9 cellular contexts compared by ENCODE assay signal in genomic region chr4:186472948-186473347, GRCh38.
DNase-seq lines count a peak whose midpoint lies in the region; TF ChIP-seq lines count a peak whose summit lies in the region.
"Had no signal": no experiment of that assay in that cellular context is flagged by ENCODE, and none has a peak within 500 bp of the region (broad histone marks: within the 10 kb centered on the region; RNA-seq: fewer than 3 reads in every experiment).

No MANE protein-coding gene starts in this region.

- H3K27ac Mint-ChIP-seq in activated CD4-positive, alpha-beta T cell treated with anti-CD3 and anti-CD28 coated beads, Interleukin-2, amount 10 ng/mL, durations not matched to agents 24 days and 14 days, result no peak overlapping the region

- no peaks in the 10 kb centered on the region for H3K79me2 ChIP-seq in OCI-LY3 (ENCODE audit: low read length)

- H3K4me1 ChIP-seq in OCI-LY3 (ENCODE audit: low read length) (no peaks in the 10 kb centered on the region), sigmoid colon (no peaks in the 10 kb centered on the region)
- H3K4me1 ChIP-seq in effector memory CD4-positive, alpha-beta T cell (ENCODE audit: control insufficient read depth, insufficient read depth, low read length, poor library complexity, severe bottlenecking), result no peaks in the 10 kb centered on the region

- intact Hi-C loops in sigmoid colon (cut with DNase I), result loop anchor here (2.0 kb wide), 1 partner anchor 114 kb away; no protein-coding TSS in a partner anchor
- intact Hi-C loops in activated CD4-positive, alpha-beta T cell treated with anti-CD3 and anti-CD28 coated beads, Interleukin-2, amount 10 ng/mL, durations not matched to agents 24 days and 14 days (cut with micrococcal nuclease), result no loop called here

- WGBS in sigmoid colon, 2 donors, result 23 to 32% methylated on average over 4 of the region's 4 CpGs

- H3K4me3 ChIP-seq in OCI-LY3 (ENCODE audit: low read length) (no peak overlapping the region), sigmoid colon (no peak overlapping the region)
- H3K4me3 ChIP-seq in effector memory CD4-positive, alpha-beta T cell (ENCODE audit: insufficient read depth, low read depth, low read length, poor library complexity, severe bottlenecking), result no peak overlapping the region
- H3K4me3 ChIP-seq: SJSA1 had no signal

- no peaks in the 10 kb centered on the region for H3K36me3 Mint-ChIP-seq in activated CD4-positive, alpha-beta T cell treated with anti-CD3 and anti-CD28 coated beads, Interleukin-2, amount 10 ng/mL, durations not matched to agents 24 days and 14 days (ENCODE audit: low read depth)

- TF ChIP-seq POLR2A in sigmoid colon (IDR thresholded peaks at IDR 0.05), result no peak

- no peak for TF ChIP-seq EP300 in sigmoid colon (IDR thresholded peaks at IDR 0.05)

- no peaks in the 10 kb centered on the region for H4K20me1 ChIP-seq in OCI-LY3 (ENCODE audit: insufficient read depth, low read length)

- H2AFZ ChIP-seq in OCI-LY3 (ENCODE audit: low read depth, low read length), result no peak overlapping the region

- no peaks in the 10 kb centered on the region for H3K9me3 Mint-ChIP-seq in activated CD4-positive, alpha-beta T cell treated with anti-CD3 and anti-CD28 coated beads, Interleukin-2, amount 10 ng/mL, durations not matched to agents 24 days and 14 days

- H3K27me3 Mint-ChIP-seq in activated CD4-positive, alpha-beta T cell treated with anti-CD3 and anti-CD28 coated beads, Interleukin-2, amount 10 ng/mL, durations not matched to agents 24 days and 14 days, result no peaks in the 10 kb centered on the region

- no peak overlapping the region for H3K4me3 Mint-ChIP-seq in activated CD4-positive, alpha-beta T cell treated with anti-CD3 and anti-CD28 coated beads, Interleukin-2, amount 10 ng/mL, durations not matched to agents 24 days and 14 days

- H3K4me2 ChIP-seq in OCI-LY3 (ENCODE audit: low read length), result no peak overlapping the region

- DNase-seq in DMS 273 (lab: John Stamatoyannopoulos, UW; ENCODE audit: unreplicated experiment) (peak; percentile 46), DMS 273 treated with DMSO at 0.1 percent for 48 hours (lab: John Stamatoyannopoulos, UW) (no peak), fibroblast of gingiva (ENCODE audit: low read depth) (peak; percentile 24), sigmoid colon (no peak), T-helper 9 cell (no peak)
- DNase-seq in activated CD4-positive, alpha-beta T cell treated with anti-CD3 and anti-CD28 coated beads, Interleukin-2, amount 10 ng/mL, durations not matched to agents 24 days and 14 days, result no peak
- DNase-seq in effector memory CD4-positive, alpha-beta T cell, result no peak

- no peaks in the 10 kb centered on the region for H3K4me1 Mint-ChIP-seq in activated CD4-positive, alpha-beta T cell treated with anti-CD3 and anti-CD28 coated beads, Interleukin-2, amount 10 ng/mL, durations not matched to agents 24 days and 14 days

- no peak overlapping the region for H3K9ac ChIP-seq in OCI-LY3 (ENCODE audit: low read length)

- H3K9me3 ChIP-seq in OCI-LY3 (ENCODE audit: insufficient read depth, low read length) (no peaks in the 10 kb centered on the region), sigmoid colon (no peaks in the 10 kb centered on the region)
- no peaks in the 10 kb centered on the region for H3K9me3 ChIP-seq in effector memory CD4-positive, alpha-beta T cell (ENCODE audit: control insufficient read depth, low read length)
- H3K9me3 ChIP-seq: SJSA1 had no signal

- no peak overlapping the region for H3K27ac ChIP-seq in OCI-LY3 (ENCODE audit: low read length)
- H3K27ac ChIP-seq in sigmoid colon, result no peak overlapping the region
- H3K27ac ChIP-seq in effector memory CD4-positive, alpha-beta T cell (ENCODE audit: insufficient read depth, low read length, poor library complexity, severe bottlenecking), result no peak overlapping the region
- H3K27ac ChIP-seq: SJSA1 had no signal

- H3K36me3 ChIP-seq in OCI-LY3 (replicated peaks; ENCODE audit: low read depth, low read length) (no peaks in the 10 kb centered on the region), sigmoid colon (no peaks in the 10 kb centered on the region)
- H3K36me3 ChIP-seq in effector memory CD4-positive, alpha-beta T cell (ENCODE audit: control insufficient read depth, insufficient read depth, low read length), result no peaks in the 10 kb centered on the region
- H3K36me3 ChIP-seq: SJSA1 had no signal

- H3K27me3 ChIP-seq in OCI-LY3 (ENCODE audit: low read depth, low read length) (no peaks in the 10 kb centered on the region), sigmoid colon (no peaks in the 10 kb centered on the region)
- no peaks in the 10 kb centered on the region for H3K27me3 ChIP-seq in effector memory CD4-positive, alpha-beta T cell (replicated peaks; ENCODE audit: control insufficient read depth, insufficient read depth, low read length, poor library complexity, severe bottlenecking)
- H3K27me3 ChIP-seq: SJSA1 had no signal

- peak; percentile 26; the same call in 1 of the 2 replicates for TF ChIP-seq CTCF in OCI-LY3 (IDR thresholded peaks at IDR 0.05; ENCODE audit: low read depth, low read length)
- TF ChIP-seq CTCF in sigmoid colon (IDR thresholded peaks at IDR 0.05), result peak in 3 of 4 experiments; percentile 47 to 53 (median 47)

Comparison
In these comparisons a context has a peak if more than half of its experiments do, and no peak if none do; other contexts are left out.
1. DNase-seq: peak in DMS 273 (single experiment) and fibroblast of gingiva (single experiment); none in DMS 273 treated with DMSO at 0.1 percent for 48 hours (single experiment), sigmoid colon (single experiment), activated CD4-positive, alpha-beta T cell treated with anti-CD3 and anti-CD28 coated beads, Interleukin-2, amount 10 ng/mL, durations not matched to agents 24 days and 14 days (single experiment), T-helper 9 cell (single experiment) and effector memory CD4-positive, alpha-beta T cell (0 of 3).